ENCODE assay signal across 8 cellular contexts in the genomic region with DNA sequence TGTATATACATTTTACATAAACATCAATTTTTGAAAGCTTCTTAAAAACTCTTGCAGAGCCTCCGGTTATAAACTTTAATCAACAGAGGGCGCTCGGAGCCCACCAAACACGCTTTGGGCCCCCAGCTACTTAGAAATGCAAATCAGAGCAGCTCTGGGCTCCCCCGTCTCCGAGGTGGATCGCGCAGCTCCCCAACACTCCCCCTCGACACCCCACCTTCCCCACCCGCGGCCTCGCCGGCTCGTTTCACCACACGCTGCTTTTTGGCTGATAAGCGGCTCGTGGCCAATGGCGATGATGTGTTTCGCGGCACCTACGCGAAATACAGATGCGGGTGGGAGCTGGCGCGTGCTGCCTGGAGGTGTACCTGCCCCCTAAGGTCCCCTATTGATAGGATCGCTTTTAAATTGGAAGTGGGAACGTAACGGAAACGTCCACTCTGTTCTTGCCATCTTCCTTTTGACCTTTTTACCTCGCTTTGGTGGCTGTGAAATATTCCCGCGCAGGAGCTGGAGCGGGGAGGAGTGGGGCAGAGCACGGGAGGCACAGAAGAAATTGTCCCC. TPM values are rescaled to one million over a fixed set of nuclear protein-coding genes. Genes with fewer than 3 reads are reported as not detected.
A peak's percentile ranks its signal among the peaks of the same experiment; 100 is the strongest.
DNase-seq lines count a peak whose midpoint lies in the region; ATAC-seq and TF ChIP-seq lines count a peak whose summit lies in the region.

No MANE protein-coding gene starts in this region.

- TF ChIP-seq EP300 in suprapubic skin (IDR thresholded peaks at IDR 0.05): no peak

- ATAC-seq in GM21447 (IDR thresholded peaks at IDR 0.05; ENCODE audit: unreplicated experiment): no peak

- H3K36me3 ChIP-seq in neuron (ENCODE audit: insufficient read depth, low read length): no peaks in the 10 kb centered on the region
- no peaks in the 10 kb centered on the region for H3K36me3 ChIP-seq in suprapubic skin

- TF ChIP-seq CTCF in suprapubic skin (IDR thresholded peaks at IDR 0.05): peak; percentile 33 to 62

- H3K4me1 ChIP-seq in neuron (ENCODE audit: insufficient read depth, low read length) (peaks cover 28% of the 10 kb centered on the region), suprapubic skin (peaks cover 43% of the 10 kb centered on the region)

- H2AFZ ChIP-seq in neuron (ENCODE audit: low read depth, low read length): peak overlapping the region; percentile 97

- WGBS in suprapubic skin: 1% methylated on average over 32 of the region's 34 CpGs

- peaks cover 3% of the 10 kb centered on the region for H3K9me3 ChIP-seq in neuron (ENCODE audit: low read length)
- no peaks in the 10 kb centered on the region for H3K9me3 ChIP-seq in suprapubic skin

- DNase-seq in GF-D8 (lab: John Stamatoyannopoulos, UW) (peak; percentile 63), Kasumi-1 (lab: John Stamatoyannopoulos, UW) (peak; percentile 78 to 82), SHP77 treated with DMSO at 0.1 percent for 48 hours (lab: John Stamatoyannopoulos, UW) (peak; percentile 59), foreskin melanocyte (peak; percentile 51), suprapubic skin (ENCODE audit: low spot score in 2 of 2) (no peak)
- peak; percentile 82 for DNase-seq in activated effector memory CD4-positive, alpha-beta T cell treated with anti-CD3 and anti-CD28 coated beads, Interleukin-2, amount 50 U/mL, for 16 hours

- no peak for TF ChIP-seq POLR2A in suprapubic skin (IDR thresholded peaks at IDR 0.05)

- H3K4me3 ChIP-seq in neuron (ENCODE audit: low read length) (peak overlapping the region; percentile 66), suprapubic skin (peak overlapping the region; percentile 67)

- H3K27me3 ChIP-seq in neuron (ENCODE audit: insufficient read depth, low read length): no peaks in the 10 kb centered on the region
- peaks cover 41% of the 10 kb centered on the region for H3K27me3 ChIP-seq in suprapubic skin

- H3K27ac ChIP-seq in suprapubic skin: no peak overlapping the region

RNA-seq across cellular contexts. Expression of a gene that starts 1.6 kb away (rescaled TPM):
- 1 to 10 TPM; 3.6 to 7.0 (median 5.2) TPM for total RNA-seq in suprapubic skin

Comparison
In these comparisons a context has a peak if more than half of its experiments do, and no peak if none do; other contexts are left out.
1. DNase-seq: peak in GF-D8 (single experiment), Kasumi-1 (2 of 2), SHP77 treated with DMSO at 0.1 percent for 48 hours (single experiment), activated effector memory CD4-positive, alpha-beta T cell treated with anti-CD3 and anti-CD28 coated beads, Interleukin-2, amount 50 U/mL, for 16 hours (single experiment) and foreskin melanocyte (single experiment); none in suprapubic skin (0 of 2).